ENCODE assay signal across 2 cellular contexts in genomic region chr19:46306501-46306900, GRCh38.
TF ChIP-seq lines count a peak whose summit lies in the region.

No MANE protein-coding gene starts in this region.

TF ChIP-seq in HEK293, 187 proteins besides CTCF, POLR2A, EP300 and RAD21 (continued from another document):
- TF ChIP-seq ZNF266 (tag by site-specific recombination; IDR thresholded peaks at IDR 0.05; ENCODE audit: low read depth) (no peak), ZNF175 (tag by site-specific recombination; IDR thresholded peaks at IDR 0.05) (no peak), SETDB1 (IDR thresholded peaks at IDR 0.05; ENCODE audit: insufficient read length, low read length) (no peak)
TF ChIP-seq in HEK293: peak in this region for 1.

TF ChIP-seq in K562, 482 proteins besides CTCF, POLR2A, EP300 and RAD21 (continued from another document):
- TF ChIP-seq SNIP1 (IDR thresholded peaks at IDR 0.05; ENCODE audit: low read depth), result no peak
